Comparison of ENCODE assay signal across 16 cellular contexts in genomic region chr7:12921751-12922345, GRCh38.
"Had no signal": no experiment of that assay in that cellular context is flagged by ENCODE, and none has a peak within 500 bp of the region (broad histone marks: within the 10 kb centered on the region; RNA-seq: fewer than 3 reads in every experiment).

No MANE protein-coding gene starts in this region.

- H3K4me3 ChIP-seq: adrenal gland, pancreas, tibial artery had no signal

- H3K36me3 Mint-ChIP-seq: activated naive CD4-positive, alpha-beta T cell treated with anti-CD3 and anti-CD28 coated beads, Interleukin-2, amount 10 ng/mL, durations not matched to agents 7 days and 5 days; immature natural killer cell had no signal

- DNase-seq: activated B cell treated with CpG ODN at 0.5 μM for 24 hours; activated CD4-positive, alpha-beta T cell treated with anti-CD3 and anti-CD28 coated beads, Interleukin-2, amount 10 ng/mL, durations not matched to agents 24 days and 14 days; activated CD8-positive, alpha-beta memory T cell treated with anti-CD3 and anti-CD28 coated beads for 24 hours; activated naive CD4-positive, alpha-beta T cell treated with anti-CD3 and anti-CD28 coated beads, Interleukin-2, amount 10 ng/mL, durations not matched to agents 7 days and 5 days; effector memory CD8-positive, alpha-beta T cell; erythroblast; immature natural killer cell; pancreas; SK-N-SH; stimulated activated CD4-positive, alpha-beta T cell treated with anti-CD3 and anti-CD28 coated beads, Interleukin-4, amount 100 ng/mL, for 4 hours; tibial artery had no signal

- H3K27ac Mint-ChIP-seq: activated B cell treated with CpG ODN at 0.5 μM for 24 hours; activated CD4-positive, alpha-beta T cell treated with anti-CD3 and anti-CD28 coated beads, Interleukin-2, amount 10 ng/mL, durations not matched to agents 24 days and 14 days; activated naive CD4-positive, alpha-beta T cell treated with anti-CD3 and anti-CD28 coated beads, Interleukin-2, amount 10 ng/mL, durations not matched to agents 7 days and 5 days; activated T-helper 2 cell treated with anti-CD3 and anti-CD28 coated beads, Interferon-gamma antibody, Interleukin-2, Interleukin-4, amounts not matched to agents 10 μg/mL and 5 μg/mL and 100 μg/mL, durations not matched to agents 14 hours and 24 hours and 36 hours; effector memory CD8-positive, alpha-beta T cell; immature natural killer cell; T-helper 1 cell treated with Interleukin-12 subunit alpha and Interleukin-12 subunit beta and Interleukin-4 antibody, amounts not matched to agents 30 μg/mL and 1 μg/mL, for 36 hours had no signal

- H3K36me3 ChIP-seq: adrenal gland, pancreas, tibial artery had no signal

- H3K27me3 Mint-ChIP-seq: activated B cell treated with CpG ODN at 0.5 μM for 24 hours; activated CD4-positive, alpha-beta T cell treated with anti-CD3 and anti-CD28 coated beads, Interleukin-2, amount 10 ng/mL, durations not matched to agents 24 days and 14 days; activated naive CD4-positive, alpha-beta T cell treated with anti-CD3 and anti-CD28 coated beads, Interleukin-2, amount 10 ng/mL, durations not matched to agents 7 days and 5 days had no signal

- H3K9me3 ChIP-seq: adrenal gland, pancreas, SK-N-SH, tibial artery had no signal

- H3K27me3 ChIP-seq: adrenal gland, pancreas, tibial artery had no signal

- H3K4me3 Mint-ChIP-seq: activated B cell treated with CpG ODN at 0.5 μM for 24 hours; activated CD4-positive, alpha-beta T cell treated with anti-CD3 and anti-CD28 coated beads, Interleukin-2, amount 10 ng/mL, durations not matched to agents 24 days and 14 days; activated naive CD4-positive, alpha-beta T cell treated with anti-CD3 and anti-CD28 coated beads, Interleukin-2, amount 10 ng/mL, durations not matched to agents 7 days and 5 days; central memory CD8-positive, alpha-beta T cell; effector memory CD8-positive, alpha-beta T cell; immature natural killer cell; T-helper 1 cell treated with Interleukin-12 subunit alpha and Interleukin-12 subunit beta and Interleukin-4 antibody, amounts not matched to agents 30 μg/mL and 1 μg/mL, for 36 hours had no signal

- H3K9me3 Mint-ChIP-seq: activated naive CD4-positive, alpha-beta T cell treated with anti-CD3 and anti-CD28 coated beads, Interleukin-2, amount 10 ng/mL, durations not matched to agents 7 days and 5 days; central memory CD8-positive, alpha-beta T cell; effector memory CD8-positive, alpha-beta T cell; T-helper 1 cell treated with Interleukin-12 subunit alpha and Interleukin-12 subunit beta and Interleukin-4 antibody, amounts not matched to agents 30 μg/mL and 1 μg/mL, for 36 hours had no signal

- ATAC-seq: effector memory CD8-positive, alpha-beta T cell; left lobe of liver; pancreas had no signal

- H3K27ac ChIP-seq: adrenal gland, pancreas, tibial artery had no signal

- H3K4me1 Mint-ChIP-seq: activated B cell treated with CpG ODN at 0.5 μM for 24 hours; activated CD4-positive, alpha-beta T cell treated with anti-CD3 and anti-CD28 coated beads, Interleukin-2, amount 10 ng/mL, durations not matched to agents 24 days and 14 days; activated naive CD4-positive, alpha-beta T cell treated with anti-CD3 and anti-CD28 coated beads, Interleukin-2, amount 10 ng/mL, durations not matched to agents 7 days and 5 days; central memory CD8-positive, alpha-beta T cell; immature natural killer cell had no signal

- H3K4me1 ChIP-seq: adrenal gland, tibial artery had no signal
